ENCODE assay signal across 9 cellular contexts in genomic region chr4:83217721-83218522, GRCh38.
DNase-seq lines count a peak whose midpoint lies in the region; ATAC-seq, FAIRE-seq and TF ChIP-seq lines count a peak whose summit lies in the region.
"Had no signal": no experiment of that assay in that cellular context is flagged by ENCODE, and none has a peak within 500 bp of the region (broad histone marks: within the 10 kb centered on the region; RNA-seq: fewer than 3 reads in every experiment).

No MANE protein-coding gene starts in this region.

- whole genome bisulfite sequencing in lung, 2 donors, result 40 to 54% methylated on average over 8 of the region's 8 CpGs

- H3K36me3 Mint-ChIP-seq in activated T-cell treated with anti-CD3 and anti-CD28 coated beads, Interleukin-2, amount 50 U/mL, for 4 hours (ENCODE audit: insufficient read depth), result no peaks in the 10 kb centered on the region

- no peaks in the 10 kb centered on the region for H3K27me3 Mint-ChIP-seq in activated T-cell treated with anti-CD3 and anti-CD28 coated beads, Interleukin-2, amount 50 U/mL, for 4 hours (ENCODE audit: low read depth)

- H3K27me3 ChIP-seq in lung (ENCODE audit: control insufficient read depth, insufficient read depth) (no peaks in the 10 kb centered on the region), uterus (no peaks in the 10 kb centered on the region)

- no peaks in the 10 kb centered on the region for H3K9me3 ChIP-seq in lung (ENCODE audit: control insufficient read depth in 2 of 2, insufficient read depth in 1 of 2, low read length in 1 of 2)
- no peaks in the 10 kb centered on the region for H3K9me3 ChIP-seq in uterus

- peak; percentile 75 for DNase-seq in GM18507 (ENCODE audit: extremely low spot score, insufficient read length, low read depth)
- DNase-seq in NAMALWA (ENCODE audit: low spot score), result peak; percentile 98
- peak; percentile 47 for DNase-seq in activated T-cell treated with anti-CD3 and anti-CD28 coated beads, Interleukin-2, amount 50 U/mL, for 4 hours
- DNase-seq in lung (ENCODE audit: low spot score), result no peak
- DNase-seq in ureter (ENCODE audit: low spot score), result peak; percentile 48
- DNase-seq in retina, result no peak
- no peak for DNase-seq in uterus

- TF ChIP-seq POLR2A in uterus (IDR thresholded peaks at IDR 0.05), result no peak

- peak; percentile 100 for FAIRE-seq in GM18507 (lab: Jason Lieb, UNC)
- FAIRE-seq: islet of Langerhans had no signal

- TF ChIP-seq CTCF in lung (IDR thresholded peaks at IDR 0.05; ENCODE audit: control extremely low read depth, extremely low read depth) (no peak), uterus (IDR thresholded peaks at IDR 0.05) (no peak)

- ATAC-seq in HG02588 (IDR thresholded peaks at IDR 0.05; ENCODE audit: unreplicated experiment) (peak; percentile 76), lung (ENCODE audit: insufficient read depth, low FRiP score) (peak; percentile 60)
- ATAC-seq in activated T-cell treated with anti-CD3 and anti-CD28 coated beads, Interleukin-2, amount 50 U/mL, for 4 hours, result peak; percentile 80 to 86

- intact Hi-C loops in uterus (cut with DNase I; ENCODE audit: low total_unique reads), result no loop called here

- H3K36me3 ChIP-seq in lung (ENCODE audit: control insufficient read depth in 2 of 2, insufficient read depth in 2 of 2, low read length in 2 of 2) (no peaks in the 10 kb centered on the region), uterus (no peaks in the 10 kb centered on the region)

- H3K4me1 ChIP-seq in lung (ENCODE audit: control insufficient read depth in 2 of 2, insufficient read depth in 2 of 2, low read length in 2 of 2) (peaks cover 0 to 3% of the 10 kb centered on the region in 2 donors), uterus (no peaks in the 10 kb centered on the region)

- H3K9me3 Mint-ChIP-seq in activated T-cell treated with anti-CD3 and anti-CD28 coated beads, Interleukin-2, amount 50 U/mL, for 4 hours, result no peaks in the 10 kb centered on the region

- H3K27ac ChIP-seq in lung (ENCODE audit: low read depth in 1 of 2, low read length in 1 of 2) (peak overlapping the region in 1 of 2 donors; percentile 28), uterus (no peak overlapping the region)

- peaks cover 83% of the 10 kb centered on the region for H3K4me1 Mint-ChIP-seq in activated T-cell treated with anti-CD3 and anti-CD28 coated beads, Interleukin-2, amount 50 U/mL, for 4 hours (ENCODE audit: low read depth)

- H3K4me3 ChIP-seq in lung (no peak overlapping the region), uterus (no peak overlapping the region)

- peak overlapping the region; percentile 44 for H3K4me3 Mint-ChIP-seq in activated T-cell treated with anti-CD3 and anti-CD28 coated beads, Interleukin-2, amount 50 U/mL, for 4 hours

Comparison
In these comparisons a context has a peak if more than half of its experiments do, and no peak if none do; other contexts are left out.
1. DNase-seq: peak in GM18507 (single experiment), NAMALWA (single experiment), activated T-cell treated with anti-CD3 and anti-CD28 coated beads, Interleukin-2, amount 50 U/mL, for 4 hours (single experiment) and ureter (single experiment); none in lung (single experiment), retina (single experiment) and uterus (0 of 2).
2. Peak in every context shown above with its lines, with median percentiles within 50 percentile points of each other: ATAC-seq.